ENCODE assay signal across 8 cellular contexts in genomic region chr1:229027158-229027557, GRCh38.
DNase-seq lines count a peak whose midpoint lies in the region; ATAC-seq and TF ChIP-seq lines count a peak whose summit lies in the region.

No MANE protein-coding gene starts in this region.

- H3K36me3 Mint-ChIP-seq in activated naive CD4-positive, alpha-beta T cell treated with anti-CD3 and anti-CD28 coated beads, Interleukin-2, amount 10 ng/mL, durations not matched to agents 7 days and 5 days, result peaks cover 1% of the 10 kb centered on the region
- no peaks in the 10 kb centered on the region for H3K36me3 Mint-ChIP-seq in activated naive CD4-positive, alpha-beta T cell treated with anti-CD3 and anti-CD28 coated beads, Interleukin-2, amount 50 U/mL, for 72 hours

- H2AFZ ChIP-seq in PC-9, result no peak overlapping the region

- no peak for DNase-seq in activated naive CD4-positive, alpha-beta T cell treated with anti-CD3 and anti-CD28 coated beads, Interleukin-2, amount 10 ng/mL, durations not matched to agents 7 days and 5 days
- no peak for DNase-seq in activated naive CD4-positive, alpha-beta T cell treated with anti-CD3 and anti-CD28 coated beads, Interleukin-2, amount 50 U/mL, for 16 hours
- DNase-seq in activated naive CD4-positive, alpha-beta T cell treated with anti-CD3 and anti-CD28 coated beads, Interleukin-2, amount 50 U/mL, for 72 hours (ENCODE audit: low spot score in 2 of 2), result no peak
- DNase-seq in right lobe of liver, result no peak
- no peak for DNase-seq in testis
- no peak for DNase-seq in stimulated activated CD4-positive, alpha-beta T cell treated with anti-CD3 and anti-CD28 coated beads, Interleukin-4, amount 100 ng/mL, for 24 hours
- no peak for DNase-seq in dermis blood vessel endothelial cell
- no peak for DNase-seq in PC-9

- H3K9me3 ChIP-seq in right lobe of liver (no peaks in the 10 kb centered on the region), testis (no peaks in the 10 kb centered on the region), PC-9 (ENCODE audit: insufficient read depth, low read depth) (no peaks in the 10 kb centered on the region)

- POLR2A ChIA-PET in PC-9 (lab: Charles Lee; ENCODE audit: unreplicated experiment), result no interaction called here

- H3K27me3 Mint-ChIP-seq in activated naive CD4-positive, alpha-beta T cell treated with anti-CD3 and anti-CD28 coated beads, Interleukin-2, amount 10 ng/mL, durations not matched to agents 7 days and 5 days, result peaks cover 5% of the 10 kb centered on the region

- peaks cover 0 to 9% (median 2%) of the 10 kb centered on the region in 4 donors for H3K4me1 ChIP-seq in right lobe of liver
- peaks cover 60% of the 10 kb centered on the region for H3K4me1 ChIP-seq in testis
- no peaks in the 10 kb centered on the region for H3K4me1 ChIP-seq in PC-9 (replicated peaks; ENCODE audit: insufficient read depth)

- TF ChIP-seq POLR2A in right lobe of liver (IDR thresholded peaks at IDR 0.05) (no peak), testis (IDR thresholded peaks at IDR 0.05) (no peak)

- TF ChIP-seq CTCF in right lobe of liver (IDR thresholded peaks at IDR 0.05) (no peak), testis (IDR thresholded peaks at IDR 0.05) (no peak), PC-9 (conservative IDR thresholded peaks at IDR 0.05) (no peak)

- H3K4me1 Mint-ChIP-seq in activated naive CD4-positive, alpha-beta T cell treated with anti-CD3 and anti-CD28 coated beads, Interleukin-2, amount 10 ng/mL, durations not matched to agents 7 days and 5 days, result peaks cover 17% of the 10 kb centered on the region

- no peaks in the 10 kb centered on the region for H4K20me1 ChIP-seq in PC-9 (ENCODE audit: insufficient read depth)

- H3K27me3 ChIP-seq in right lobe of liver (no peaks in the 10 kb centered on the region), testis (no peaks in the 10 kb centered on the region), PC-9 (ENCODE audit: insufficient read depth, low read depth) (peaks cover 15% of the 10 kb centered on the region; the same call in 1 of the 2 replicates)

- CTCF ChIA-PET in activated naive CD4-positive, alpha-beta T cell treated with anti-CD3 and anti-CD28 coated beads, Interleukin-2, amount 10 ng/mL, durations not matched to agents 7 days and 5 days (lab: Charles Lee), result interaction anchor here (0.9 kb wide), 1 partner anchor 200 kb away, joined by 4 read pairs; no protein-coding TSS in a partner anchor
- CTCF ChIA-PET in PC-9 (lab: Charles Lee), result no interaction called here

- intact Hi-C loops in right lobe of liver (cut with DNase I) (no loop called here), testis (cut with DNase I; ENCODE audit: low total_unique reads) (no loop called here), PC-9 (cut with micrococcal nuclease; ENCODE audit: unreplicated experiment) (no loop called here)

- no peak overlapping the region for H3K4me2 ChIP-seq in PC-9

- no peaks in the 10 kb centered on the region for H3K9me3 Mint-ChIP-seq in activated naive CD4-positive, alpha-beta T cell treated with anti-CD3 and anti-CD28 coated beads, Interleukin-2, amount 10 ng/mL, durations not matched to agents 7 days and 5 days
- no peaks in the 10 kb centered on the region for H3K9me3 Mint-ChIP-seq in activated naive CD4-positive, alpha-beta T cell treated with anti-CD3 and anti-CD28 coated beads, Interleukin-2, amount 50 U/mL, for 72 hours

- 49% methylated on average over 4 of the region's 5 CpGs for WGBS in right lobe of liver (ENCODE audit: insufficient coverage, low coverage, low lambda C conversion rate, missing lambda C conversion rate)
- WGBS in testis, 2 donors, result 67 to 70% methylated on average over 4 to 5 of the region's 5 CpGs

- no peaks in the 10 kb centered on the region for H3K9me2 ChIP-seq in PC-9 (ENCODE audit: insufficient read depth)

- peak overlapping the region; percentile 57 for H3K4me3 Mint-ChIP-seq in activated naive CD4-positive, alpha-beta T cell treated with anti-CD3 and anti-CD28 coated beads, Interleukin-2, amount 10 ng/mL, durations not matched to agents 7 days and 5 days

- H3F3A ChIP-seq in PC-9 (ENCODE audit: insufficient read depth, low read depth), result no peaks in the 10 kb centered on the region

- no peak overlapping the region for H3K4me3 ChIP-seq in right lobe of liver
- no peak overlapping the region for H3K4me3 ChIP-seq in testis
- H3K4me3 ChIP-seq in PC-9, result no peak overlapping the region

- H3K79me2 ChIP-seq in PC-9 (ENCODE audit: low read depth), result no peaks in the 10 kb centered on the region

- H3K27ac ChIP-seq in right lobe of liver (peak overlapping the region in 2 of 3 donors; percentile 44 to 47), testis (peak overlapping the region; percentile 32 to 66), PC-9 (no peak overlapping the region)

- H3K27ac Mint-ChIP-seq in activated naive CD4-positive, alpha-beta T cell treated with anti-CD3 and anti-CD28 coated beads, Interleukin-2, amount 10 ng/mL, durations not matched to agents 7 days and 5 days, result peak overlapping the region; percentile 87
- H3K27ac Mint-ChIP-seq in activated naive CD4-positive, alpha-beta T cell treated with anti-CD3 and anti-CD28 coated beads, Interleukin-2, amount 50 U/mL, for 72 hours, result peak overlapping the region; percentile 5 to 9

- ATAC-seq in activated naive CD4-positive, alpha-beta T cell treated with anti-CD3 and anti-CD28 coated beads, Interleukin-2, amount 50 U/mL, for 72 hours, result peak in 1 of 2 donors; percentile 35
- peak in 1 of 4 donors; percentile 8 for ATAC-seq in right lobe of liver

- no TSS peak for BruUV-seq in PC-9 (replicated peaks; lab: Mats Ljungman, UMichigan)

- H3K36me3 ChIP-seq in right lobe of liver (no peaks in the 10 kb centered on the region), testis (ENCODE audit: low read depth, missing control alignments) (no peaks in the 10 kb centered on the region), PC-9 (ENCODE audit: low read depth) (no peaks in the 10 kb centered on the region)
